Comparison of ENCODE assay signal across 15 cellular contexts in the genomic region with DNA sequence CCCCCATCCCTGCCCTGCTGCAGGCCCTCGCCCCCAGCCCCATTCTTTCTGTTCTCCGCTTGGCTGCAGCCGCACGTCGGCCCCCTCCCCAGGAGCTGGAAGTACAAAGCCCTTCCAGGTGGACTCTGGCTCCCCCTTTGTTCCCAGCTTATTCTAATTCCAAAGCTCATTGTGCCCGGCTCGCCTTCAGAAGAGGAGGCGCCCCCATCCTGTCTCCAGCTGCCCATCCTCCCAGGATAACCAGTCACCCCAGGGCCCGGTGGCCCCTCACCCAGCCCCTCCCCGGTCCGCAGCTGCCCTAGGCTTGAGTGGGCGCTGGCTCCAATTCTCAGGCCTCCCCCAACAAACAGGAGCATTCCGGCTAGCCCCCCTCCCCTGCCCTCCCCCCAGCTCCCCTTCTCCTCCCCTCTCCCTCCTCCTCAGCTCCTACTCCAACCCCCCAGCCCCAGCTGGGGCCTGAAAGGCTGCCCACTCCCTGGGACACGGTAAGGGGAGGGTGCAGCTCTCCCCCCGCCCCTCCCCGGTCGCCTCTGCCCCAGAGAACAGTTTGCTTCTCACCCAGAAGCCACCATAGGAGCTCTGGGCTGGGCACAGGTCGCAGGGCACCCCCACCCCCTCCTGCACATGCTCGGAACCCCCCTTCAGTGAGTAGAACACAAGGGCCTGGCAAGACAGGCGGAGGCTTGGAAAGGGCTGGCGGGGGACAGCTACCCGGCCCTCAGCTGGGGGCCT. TPM values are rescaled to one million over a fixed set of nuclear protein-coding genes. Genes with fewer than 3 reads are reported as not detected.
DNase-seq lines count a peak whose midpoint lies in the region; ATAC-seq and TF ChIP-seq lines count a peak whose summit lies in the region.
"Had no signal": no experiment of that assay in that cellular context is flagged by ENCODE, and none has a peak within 500 bp of the region (broad histone marks: within the 10 kb centered on the region; RNA-seq: fewer than 3 reads in every experiment).

No MANE protein-coding gene starts in this region.

- peak overlapping the region; percentile 56 for H3K27ac ChIP-seq in iPS-20b (ENCODE audit: low read length)
- H3K27ac ChIP-seq in suprapubic skin: no peak overlapping the region
- no peak overlapping the region for H3K27ac ChIP-seq in naive thymus-derived CD4-positive, alpha-beta T cell (ENCODE audit: low read depth, low read length)

- CTCF ChIA-PET in naive thymus-derived CD4-positive, alpha-beta T cell (lab: Charles Lee): interaction anchor here (1.3 kb wide), 1 partner anchor 17 kb away, joined by 9 read pairs; no protein-coding TSS in a partner anchor

- peak overlapping the region; percentile 63; the same call in 1 of the 2 replicates for H3K9ac ChIP-seq in iPS-20b (ENCODE audit: low read depth, low read length)

- H3K27me3 Mint-ChIP-seq in activated T-cell treated with anti-CD3 and anti-CD28 coated beads, Interleukin-2, amount 50 U/mL, for 4 hours (ENCODE audit: low read depth): peaks cover 8% of the 10 kb centered on the region
- H3K27me3 Mint-ChIP-seq in naive thymus-derived CD4-positive, alpha-beta T cell: peaks cover 0 to 24% (median 5%) of the 10 kb centered on the region in 5 donors

- no peak for TF ChIP-seq POLR2A in suprapubic skin (IDR thresholded peaks at IDR 0.05)

- no peak overlapping the region for H3K4me3 Mint-ChIP-seq in activated T-cell treated with anti-CD3 and anti-CD28 coated beads, Interleukin-2, amount 50 U/mL, for 4 hours
- no peak overlapping the region for H3K4me3 Mint-ChIP-seq in naive thymus-derived CD4-positive, alpha-beta T cell
- H3K4me3 Mint-ChIP-seq: CD8-positive, alpha-beta T cell had no signal

- H3K4me3 ChIP-seq in iPS-20b (ENCODE audit: low read length): peak overlapping the region; percentile 26; the same call in 1 of the 2 replicates
- no peak overlapping the region for H3K4me3 ChIP-seq in suprapubic skin
- no peak overlapping the region for H3K4me3 ChIP-seq in naive thymus-derived CD4-positive, alpha-beta T cell (ENCODE audit: low read length)

- DNase-seq in activated T-cell treated with anti-CD3 and anti-CD28 coated beads, Interleukin-2, amount 50 U/mL, for 1 hour: peak; percentile 12
- DNase-seq in activated T-cell treated with anti-CD3 and anti-CD28 coated beads, Interleukin-2, amount 50 U/mL, for 4 hours: no peak
- DNase-seq in suprapubic skin (ENCODE audit: low spot score in 2 of 2): peak; percentile 48 to 51
- no peak for DNase-seq in naive thymus-derived CD4-positive, alpha-beta T cell
- DNase-seq: activated CD4-positive, alpha-beta T cell treated with anti-CD3 and anti-CD28 coated beads, Interleukin-2, amount 50 U/mL, for 48 hours; CD8-positive, alpha-beta T cell; MM.1S; SHP77; substantia nigra; T1000 had no signal

- POLR2A ChIA-PET in naive thymus-derived CD4-positive, alpha-beta T cell (lab: Charles Lee): no interaction called here

- H3K4me1 ChIP-seq in iPS-20b (ENCODE audit: insufficient read depth, low read length) (peaks cover 7% of the 10 kb centered on the region; the same call in 1 of the 2 replicates), suprapubic skin (peaks cover 9% of the 10 kb centered on the region)
- no peaks in the 10 kb centered on the region for H3K4me1 ChIP-seq in naive thymus-derived CD4-positive, alpha-beta T cell (ENCODE audit: control insufficient read depth in 2 of 2, insufficient read depth in 2 of 2, low read length in 2 of 2)

- H3K36me3 ChIP-seq in iPS-20b (ENCODE audit: insufficient read depth, low read depth, low read length): 0 out of 2 replicates have a peak, but pooled peaks cover under 1% of the 10 kb centered on the region
- H3K36me3 ChIP-seq in suprapubic skin: no peaks in the 10 kb centered on the region
- H3K36me3 ChIP-seq in naive thymus-derived CD4-positive, alpha-beta T cell (ENCODE audit: control insufficient read depth in 2 of 3, insufficient read depth in 3 of 3, low read length in 3 of 3): no peaks in the 10 kb centered on the region

- H3K36me3 Mint-ChIP-seq in activated T-cell treated with anti-CD3 and anti-CD28 coated beads, Interleukin-2, amount 50 U/mL, for 4 hours (ENCODE audit: insufficient read depth): no peaks in the 10 kb centered on the region
- H3K36me3 Mint-ChIP-seq in naive thymus-derived CD4-positive, alpha-beta T cell: no peaks in the 10 kb centered on the region
- H3K36me3 Mint-ChIP-seq: CD8-positive, alpha-beta T cell had no signal

- no peak for TF ChIP-seq CTCF in suprapubic skin (IDR thresholded peaks at IDR 0.05)

- no peaks in the 10 kb centered on the region for H3K4me1 Mint-ChIP-seq in activated T-cell treated with anti-CD3 and anti-CD28 coated beads, Interleukin-2, amount 50 U/mL, for 4 hours (ENCODE audit: low read depth)
- H3K4me1 Mint-ChIP-seq in naive thymus-derived CD4-positive, alpha-beta T cell: peaks cover 0 to 4% (median 0%) of the 10 kb centered on the region in 7 donors

- H3K27ac Mint-ChIP-seq in naive thymus-derived CD4-positive, alpha-beta T cell: no peak overlapping the region
- H3K27ac Mint-ChIP-seq: activated T-helper 2 cell treated with anti-CD3 and anti-CD28 coated beads, Interferon-gamma antibody, Interleukin-2, Interleukin-4, amounts not matched to agents 10 μg/mL and 5 μg/mL and 100 μg/mL, durations not matched to agents 14 hours and 24 hours and 36 hours; CD8-positive, alpha-beta T cell had no signal

- no peak for ATAC-seq in activated T-cell treated with anti-CD3 and anti-CD28 coated beads, Interleukin-2, amount 50 U/mL, for 4 hours
- ATAC-seq in GM21825 (IDR thresholded peaks at IDR 0.05; ENCODE audit: unreplicated experiment): no peak
- no peak for ATAC-seq in naive thymus-derived CD4-positive, alpha-beta T cell
- ATAC-seq: CD8-positive, alpha-beta T cell had no signal

- no peaks in the 10 kb centered on the region for H3K9me3 ChIP-seq in iPS-20b (ENCODE audit: insufficient read depth, low read depth, low read length)
- no peaks in the 10 kb centered on the region for H3K9me3 ChIP-seq in suprapubic skin
- H3K9me3 ChIP-seq in naive thymus-derived CD4-positive, alpha-beta T cell (ENCODE audit: control insufficient read depth in 2 of 3, low read length in 3 of 3): no peaks in the 10 kb centered on the region

- intact Hi-C loops in naive thymus-derived CD4-positive, alpha-beta T cell (cut with micrococcal nuclease): loop anchor here in 1 of 2 donors (5.0 kb wide), 2 partner anchors 38 to 243 kb away; partner anchors contain the start of genes ABCD1, ARHGAP4 and BCAP31

- H3K27me3 ChIP-seq in iPS-20b (ENCODE audit: insufficient read depth, low read length) (no peaks in the 10 kb centered on the region), suprapubic skin (no peaks in the 10 kb centered on the region)
- no peaks in the 10 kb centered on the region for H3K27me3 ChIP-seq in naive thymus-derived CD4-positive, alpha-beta T cell (ENCODE audit: control insufficient read depth in 2 of 2, insufficient read depth in 2 of 2, low read length in 2 of 2)

- TF ChIP-seq EP300 in suprapubic skin (IDR thresholded peaks at IDR 0.05): no peak

- 60% methylated on average over 13 of the region's 22 CpGs for WGBS in suprapubic skin

- no peaks in the 10 kb centered on the region for H3K9me3 Mint-ChIP-seq in activated T-cell treated with anti-CD3 and anti-CD28 coated beads, Interleukin-2, amount 50 U/mL, for 4 hours
- H3K9me3 Mint-ChIP-seq in naive thymus-derived CD4-positive, alpha-beta T cell: peaks cover 0 to 5% (median 0%) of the 10 kb centered on the region in 11 donors
- H3K9me3 Mint-ChIP-seq: activated T-helper 2 cell treated with anti-CD3 and anti-CD28 coated beads, Interferon-gamma antibody, Interleukin-2, Interleukin-4, amounts not matched to agents 10 μg/mL and 5 μg/mL and 100 μg/mL, durations not matched to agents 14 hours and 24 hours and 36 hours; CD8-positive, alpha-beta T cell had no signal

RNA-seq across cellular contexts. Expression of gene SLC6A8, which starts 3.1 kb away (rescaled TPM):
- 1 to 10 TPM; 1.1 to 1.9 (median 1.6) TPM for total RNA-seq in activated T-cell treated with anti-CD3 and anti-CD28 coated beads, Interleukin-2, amount 50 U/mL, for 4 hours
- 10 to 100 TPM; 26.1 to 74.1 (median 45.2) TPM for total RNA-seq in suprapubic skin
- total RNA-seq in naive thymus-derived CD4-positive, alpha-beta T cell: 1 to 10 TPM in 2 of 5 experiments, under 1 TPM in 3; 0.14 to 2.6 (median 0.84) TPM
- under 1 TPM in 1 of 2 donors, not detected in 1; 0.10 TPM for polyA plus RNA-seq in naive thymus-derived CD4-positive, alpha-beta T cell

RNA-seq across cellular contexts. Expression of gene PNCK, which starts 11.0 kb away (rescaled TPM):
- total RNA-seq in activated T-cell treated with anti-CD3 and anti-CD28 coated beads, Interleukin-2, amount 50 U/mL, for 4 hours: under 1 TPM; 0.26 to 0.71 (median 0.51) TPM
- total RNA-seq in suprapubic skin: 1 to 10 TPM; 1.2 to 1.8 (median 1.4) TPM
- total RNA-seq in naive thymus-derived CD4-positive, alpha-beta T cell: 1 to 10 TPM in 1 of 5 experiments, under 1 TPM in 2, not detected in 2; 0.35 to 1.1 (median 0.58) TPM
- polyA plus RNA-seq in naive thymus-derived CD4-positive, alpha-beta T cell: not detected
- total RNA-seq: Daoy had no signal

RNA-seq across cellular contexts. Expression of gene DUSP9, which starts 37.6 kb away (rescaled TPM):
- under 1 TPM; 0.11 to 0.42 (median 0.33) TPM for total RNA-seq in activated T-cell treated with anti-CD3 and anti-CD28 coated beads, Interleukin-2, amount 50 U/mL, for 4 hours
- total RNA-seq in suprapubic skin: under 1 TPM in 2 of 4 donors, not detected in 2; 0.19 to 0.48 TPM
- not detected for total RNA-seq in naive thymus-derived CD4-positive, alpha-beta T cell
- not detected for polyA plus RNA-seq in naive thymus-derived CD4-positive, alpha-beta T cell
- total RNA-seq: CD8-positive, alpha-beta T cell; HT-29 had no signal

RNA-seq across cellular contexts. Expression of gene BCAP31, which starts 39.6 kb away (rescaled TPM):
- total RNA-seq in activated T-cell treated with anti-CD3 and anti-CD28 coated beads, Interleukin-2, amount 50 U/mL, for 4 hours: 100 to 1,000 TPM; 134 to 176 (median 151) TPM
- total RNA-seq in suprapubic skin: 100 to 1,000 TPM; 112 to 170 (median 167) TPM
- total RNA-seq in naive thymus-derived CD4-positive, alpha-beta T cell: 100 to 1,000 TPM in 4 of 5 experiments, 10 to 100 TPM in 1; 80.2 to 153 (median 117) TPM
- 100 to 1,000 TPM; 297 to 329 TPM for polyA plus RNA-seq in naive thymus-derived CD4-positive, alpha-beta T cell

RNA-seq across cellular contexts. Expression of gene ABCD1, which starts 40.0 kb away (rescaled TPM):
- 1 to 10 TPM; 2.6 to 3.4 (median 3.1) TPM for total RNA-seq in activated T-cell treated with anti-CD3 and anti-CD28 coated beads, Interleukin-2, amount 50 U/mL, for 4 hours
- total RNA-seq in suprapubic skin: 1 to 10 TPM; 5.9 to 9.4 (median 7.4) TPM
- 10 to 100 TPM in 3 of 5 experiments, 1 to 10 TPM in 2; 6.6 to 17.6 (median 10.2) TPM for total RNA-seq in naive thymus-derived CD4-positive, alpha-beta T cell
- polyA plus RNA-seq in naive thymus-derived CD4-positive, alpha-beta T cell: 1 to 10 TPM; 2.1 to 3.7 TPM

Comparison
In these comparisons a context has a peak if more than half of its experiments do, and no peak if none do; other contexts are left out.
1. DNase-seq: peak in activated T-cell treated with anti-CD3 and anti-CD28 coated beads, Interleukin-2, amount 50 U/mL, for 1 hour (single experiment) and suprapubic skin (2 of 2); none in activated T-cell treated with anti-CD3 and anti-CD28 coated beads, Interleukin-2, amount 50 U/mL, for 4 hours (single experiment) and naive thymus-derived CD4-positive, alpha-beta T cell (0 of 9).
2. RNA of gene SLC6A8, which starts 3.1 kb away (total RNA-seq): 26.1 to 74.1 TPM in suprapubic skin; 1.1 to 1.9 TPM in activated T-cell treated with anti-CD3 and anti-CD28 coated beads, Interleukin-2, amount 50 U/mL, for 4 hours and 0.14 to 2.6 TPM in naive thymus-derived CD4-positive, alpha-beta T cell; every median in the first group is over 4 times any median in the second.